In genomic region chr16:86510465-86511261, GRCh38 we compare ENCODE assay signal across 8 cellular contexts. TPM values are rescaled to one million over a fixed set of nuclear protein-coding genes. Genes with fewer than 3 reads are reported as not detected.
A peak's percentile ranks its signal among the peaks of the same experiment; 100 is the strongest.
DNase-seq lines count a peak whose midpoint lies in the region; ATAC-seq, FAIRE-seq and TF ChIP-seq lines count a peak whose summit lies in the region.

TSS of gene FOXF1 (plus strand) at chr16:86510527. CDS start at chr16:86510570, 43 bp downstream.

- TF ChIP-seq CTCF in kidney (IDR thresholded peaks at IDR 0.05; ENCODE audit: borderline replicate concordance, extremely low read depth, insufficient read depth) (no peak), suprapubic skin (IDR thresholded peaks at IDR 0.05) (no peak)

- H3K4me3 ChIP-seq in kidney (ENCODE audit: low read length in 2 of 2), result peak within 1 kb of the TSS; percentile 48 to 60
- H3K4me3 ChIP-seq in suprapubic skin, result peak within 1 kb of the TSS; percentile 54

- H3K4me1 ChIP-seq in kidney (ENCODE audit: control insufficient read depth in 1 of 2, insufficient read depth in 1 of 2, low read depth in 1 of 2, low read length in 2 of 2) (peaks cover 0 to 13% of the 10 kb centered on the region in 2 donors), suprapubic skin (peaks cover 49% of the 10 kb centered on the region)

- no peak for TF ChIP-seq POLR2A in suprapubic skin (IDR thresholded peaks at IDR 0.05)

- DNase-seq in activated CD4-positive, alpha-beta T cell treated with anti-CD3 and anti-CD28 coated beads for 48 hours, result peak; percentile 36
- no peak for DNase-seq in activated CD4-positive, alpha-beta T cell treated with anti-CD3 and anti-CD28 coated beads for 1 hour
- DNase-seq in amniotic epithelial cell (ENCODE audit: low read depth) (peak; percentile 83), kidney (peak; percentile 84), suprapubic skin (ENCODE audit: low spot score in 2 of 2) (no peak), NCI-H1105 treated with DMSO at 0.1 percent for 48 hours (lab: John Stamatoyannopoulos, UW) (no peak)

- ATAC-seq in HG03095 (IDR thresholded peaks at IDR 0.05; ENCODE audit: unreplicated experiment) (no peak), HG02870 (IDR thresholded peaks at IDR 0.05; ENCODE audit: unreplicated experiment) (no peak)

- peak within 1 kb of the TSS in 1 of 2 donors; percentile 26 for H3K9ac ChIP-seq in kidney (ENCODE audit: low read length in 2 of 2)

- TF ChIP-seq EP300 in suprapubic skin (IDR thresholded peaks at IDR 0.05), result no peak

- H3K36me3 ChIP-seq in kidney (ENCODE audit: control insufficient read depth in 1 of 2, insufficient read depth in 2 of 2, low read length in 2 of 2) (no peaks in the 10 kb centered on the region), suprapubic skin (no peaks in the 10 kb centered on the region)

- intact Hi-C loops in kidney (cut with DNase I), result loop anchor here (10.0 kb wide), 1 partner anchor 696 kb away; no protein-coding TSS in a partner anchor

- peaks cover 100% of the 10 kb centered on the region for H3K27me3 ChIP-seq in suprapubic skin

- no peak for FAIRE-seq in kidney (lab: Jason Lieb, UNC)

- 20% methylated on average over 1 of the region's 89 CpGs for WGBS in suprapubic skin

- no peaks in the 10 kb centered on the region for H3K9me3 ChIP-seq in kidney (ENCODE audit: control insufficient read depth in 1 of 2, low read length in 2 of 2)
- H3K9me3 ChIP-seq in suprapubic skin, result no peaks in the 10 kb centered on the region

- H3K27ac ChIP-seq in kidney (ENCODE audit: low read depth in 2 of 2, low read length in 2 of 2) (peak within 1 kb of the TSS; percentile 76 to 77), suprapubic skin (no peak within 1 kb of the TSS)

RNA-seq across cellular contexts. Expression of gene FOXF1, which starts in this region (rescaled TPM):
- total RNA-seq in kidney, result 0.57 TPM
- polyA plus RNA-seq in kidney (ENCODE audit: insufficient read depth, low read depth, low replicate concordance), result 0.67 TPM
- total RNA-seq in suprapubic skin, result under 1 TPM in 3 of 4 donors, not detected in 1; 0.11 to 0.59 (median 0.21) TPM

Comparison
In these comparisons a context has a peak if more than half of its experiments do, and no peak if none do; other contexts are left out.
1. DNase-seq: peak in activated CD4-positive, alpha-beta T cell treated with anti-CD3 and anti-CD28 coated beads for 48 hours (single experiment) and amniotic epithelial cell (single experiment); none in activated CD4-positive, alpha-beta T cell treated with anti-CD3 and anti-CD28 coated beads for 1 hour (single experiment), suprapubic skin (0 of 2) and NCI-H1105 treated with DMSO at 0.1 percent for 48 hours (single experiment).
2. Peak in DNase-seq, H3K4me3 ChIP-seq and H3K27ac ChIP-seq in kidney; RNA of the gene not detected or under 1 TPM.